In genomic region chr6:31548423-31548873, GRCh38 we compare ENCODE assay signal across 11 cellular contexts. TPM values are rescaled to one million over a fixed set of nuclear protein-coding genes. Genes with fewer than 3 reads are reported as not detected.
A peak's percentile ranks its signal among the peaks of the same experiment; 100 is the strongest.
DNase-seq lines count a peak whose midpoint lies in the region; ATAC-seq, FAIRE-seq and TF ChIP-seq lines count a peak whose summit lies in the region.
"Had no signal": no experiment of that assay in that cellular context is flagged by ENCODE, and none has a peak within 500 bp of the region (broad histone marks: within the 10 kb centered on the region; RNA-seq: fewer than 3 reads in every experiment).

No MANE protein-coding gene starts in this region.

- peaks cover 7% of the 10 kb centered on the region for H3K79me1 ChIP-seq in mesendoderm (ENCODE audit: low read length)

- peak overlapping the region; percentile 78 for H3K56ac ChIP-seq in mesendoderm (ENCODE audit: low read length)

- H2BK15ac ChIP-seq in mesendoderm (replicated peaks; ENCODE audit: low read depth) = no peak overlapping the region

- H3K79me2 ChIP-seq in GM12878 (ENCODE audit: control insufficient read depth, insufficient read depth, low read length) (peaks cover 14% of the 10 kb centered on the region), mesendoderm (ENCODE audit: control insufficient read depth, insufficient read depth, low read length) (no peaks in the 10 kb centered on the region)

- H3K9me3 ChIP-seq in heart right ventricle (no peaks in the 10 kb centered on the region), GM12878 (replicated peaks; ENCODE audit: control insufficient read depth, insufficient read depth, low read length) (no peaks in the 10 kb centered on the region), upper lobe of right lung (no peaks in the 10 kb centered on the region)

- peak overlapping the region in 7 of 10 donors; percentile 40 to 63 (median 57) for H3K4me3 ChIP-seq in heart right ventricle
- H3K4me3 ChIP-seq in GM12878 = peak overlapping the region; percentile 68
- no peak overlapping the region for H3K4me3 ChIP-seq in mesendoderm (ENCODE audit: low read length)
- H3K4me3 ChIP-seq in upper lobe of right lung = peak overlapping the region; percentile 60

- no peak overlapping the region for H3K18ac ChIP-seq in mesendoderm (ENCODE audit: low read length)

- no TSS peak for BruUV-seq in GM12878 (replicated peaks; lab: Mats Ljungman, UMichigan)

- POLR2A ChIA-PET in GM12878 (lab: Charles Lee) = interaction anchor here (0.6 to 8.5 kb wide), 10 partner anchors 8 to 187 kb away, joined by 3 to 164 read pairs (median 6); partner anchors contain the start of genes LST1, LTA, LTB and NCR3

- no peak for ATAC-seq in heart right ventricle
- no peak for ATAC-seq in left cardiac atrium
- no peak for ATAC-seq in GM12878
- no peak for ATAC-seq in upper lobe of right lung
- ATAC-seq: left colon had no signal

- no peak overlapping the region for H2BK5ac ChIP-seq in mesendoderm (ENCODE audit: low read length)

- H3K27ac ChIP-seq in heart right ventricle (peak overlapping the region in 9 of 10 donors; percentile 72 to 95 (median 91)), GM12878 (ENCODE audit: control insufficient read depth, insufficient read depth) (peak overlapping the region; percentile 64; the same call in 1 of the 2 replicates), mesendoderm (ENCODE audit: low read depth, low read length) (no peak overlapping the region), upper lobe of right lung (peak overlapping the region; percentile 89)

- peak overlapping the region; percentile 58; the same call in 1 of the 2 replicates for H3K9ac ChIP-seq in GM12878 (ENCODE audit: control insufficient read depth, insufficient read depth, low read length)
- H3K9ac ChIP-seq in mesendoderm (ENCODE audit: low read length) = peak overlapping the region; percentile 30

- CTCF ChIA-PET in GM12878 (lab: Yijun Ruan, JAX) = interaction anchor here (0.7 to 34.8 kb wide), 11 partner anchors 9 to 190 kb away, joined by 3 to 2098 read pairs (median 4); partner anchors contain the start of genes LST1, LTB, NCR3 and TNF

- SMC1A ChIA-PET in GM12878 (lab: Charles Lee; ENCODE audit: uncharacterized antibody, unreplicated experiment) = interaction anchor here (0.8 to 34.7 kb wide), 9 partner anchors 10 to 283 kb away, joined by 3 to 1989 read pairs (median 4); partner anchors contain the start of genes AIF1, BAG6, LST1 and LTA

- no peak overlapping the region for H2BK120ac ChIP-seq in mesendoderm (ENCODE audit: low read depth, low read length)

- 92 to 94% methylated on average over 3 of the region's 3 CpGs for WGBS in heart right ventricle, 2 donors
- WGBS in GM12878 (ENCODE audit: insufficient coverage, insufficient replicate concordance, low lambda C conversion rate, missing lambda C conversion rate) = 95% methylated on average over 3 of the region's 3 CpGs
- no CpG with 5 or more reads among the region's 3 CpGs for WGBS in mesendoderm (ENCODE audit: extremely low coverage, insufficient coverage, low lambda C conversion rate)

- no peak overlapping the region for H2AFZ ChIP-seq in GM12878 (ENCODE audit: control insufficient read depth, low read depth, low read length)

- intact Hi-C loops in heart right ventricle (cut with DNase I) (loop anchor here in 8 of 10 donors (2.0 to 10.0 kb wide), 8 partner anchors 32 to 406 kb away; partner anchors contain the start of genes LTB (in 4 of the 8), NELFE (in 3 of the 8), SKIC2 (in 3 of the 8) and AIF1 (in 2 of the 8)), left cardiac atrium (cut with DNase I) (loop anchor here in 1 of 2 donors (5.0 kb wide), 1 partner anchor 34 kb away; the partner anchor contains the start of gene LTB), GM12878 (cut with micrococcal nuclease; ENCODE audit: unreplicated experiment) (loop anchor here (10.0 kb wide), 1 partner anchor 356 kb away; the partner anchor contains the start of gene ZBTB12), upper lobe of right lung (cut with DNase I) (loop anchor here (5.0 kb wide), 1 partner anchor 49 kb away; no protein-coding TSS in a partner anchor)

- RAD21 ChIA-PET in GM12878 (lab: Charles Lee; ENCODE audit: unreplicated experiment) = interaction anchor here (0.7 to 16.9 kb wide), 8 partner anchors 11 to 282 kb away, joined by 3 to 668 read pairs (median 18); partner anchors contain the start of genes ABHD16A, LSM2, LST1 and LTB

- no peak overlapping the region for H4K8ac ChIP-seq in mesendoderm (ENCODE audit: low read depth, low read length)

- H3K4ac ChIP-seq in mesendoderm (ENCODE audit: low read depth, low read length) = peak overlapping the region; percentile 4

- TF ChIP-seq RAD21 in GM12878 (IDR thresholded peaks at IDR 0.05; ENCODE audit: insufficient read depth, low read depth, low read length) = no peak

- H4K5ac ChIP-seq in mesendoderm (ENCODE audit: low read length) = no peak overlapping the region

- no peak overlapping the region for H3K23ac ChIP-seq in mesendoderm (ENCODE audit: low read length)

- H3K27me3 ChIP-seq in heart right ventricle (no peaks in the 10 kb centered on the region), GM12878 (replicated peaks in 1 of 2; ENCODE audit: control insufficient read depth in 2 of 2, insufficient read depth in 2 of 2, low read length in 1 of 2) (no peaks in the 10 kb centered on the region), mesendoderm (ENCODE audit: insufficient read depth, low read length, poor library complexity) (no peaks in the 10 kb centered on the region), upper lobe of right lung (no peaks in the 10 kb centered on the region)

- H3K36me3 ChIP-seq in heart right ventricle = peaks cover 0 to 45% (median 15%) of the 10 kb centered on the region in 9 donors
- H3K36me3 ChIP-seq in GM12878 (ENCODE audit: control insufficient read depth in 2 of 2, insufficient read depth in 2 of 2, low read length in 1 of 2) = no peaks in the 10 kb centered on the region; a peak in 1 of 4 replicates
- H3K36me3 ChIP-seq in mesendoderm (ENCODE audit: control insufficient read depth, insufficient read depth, low read length) = no peaks in the 10 kb centered on the region
- H3K36me3 ChIP-seq in upper lobe of right lung = peaks cover 30% of the 10 kb centered on the region

- TF ChIP-seq CTCF in heart right ventricle (IDR thresholded peaks at IDR 0.05) (no peak), GM12878 (IDR thresholded peaks at IDR 0.05 in 2 of 3, conservative IDR thresholded peaks at IDR 0.05 in 1 of 3; ENCODE audit: control insufficient read depth in 2 of 3, extremely low read depth in 1 of 3, insufficient read depth in 1 of 3, low read depth in 3 of 3, low read length in 3 of 3) (no peak), upper lobe of right lung (IDR thresholded peaks at IDR 0.05) (no peak)

- no peak for TF ChIP-seq EP300 in GM12878 (IDR thresholded peaks at IDR 0.05; ENCODE audit: borderline replicate concordance in 1 of 2, control insufficient read depth in 1 of 2, low read depth in 2 of 2, low read length in 2 of 2)

- peaks cover 6 to 41% (median 15%) of the 10 kb centered on the region in 9 donors for H3K4me1 ChIP-seq in heart right ventricle
- H3K4me1 ChIP-seq in GM12878 (ENCODE audit: control insufficient read depth, insufficient read depth, low read length) = peaks cover 23% of the 10 kb centered on the region; the same call in 1 of the 2 replicates
- no peaks in the 10 kb centered on the region for H3K4me1 ChIP-seq in mesendoderm (ENCODE audit: control insufficient read depth, low read depth, low read length)
- H3K4me1 ChIP-seq in upper lobe of right lung = peaks cover 11% of the 10 kb centered on the region

- in situ Hi-C loops in GM12878 (cut with MboI) = loop anchor here (5.0 to 10.0 kb wide), 2 partner anchors 49 to 286 kb away; no protein-coding TSS in a partner anchor

- H3K4me2 ChIP-seq in GM12878 (ENCODE audit: control insufficient read depth, insufficient read depth) (peak overlapping the region; percentile 70), mesendoderm (ENCODE audit: low read length) (no peak overlapping the region)

- no peak for TF ChIP-seq POLR2A in GM12878 (IDR thresholded peaks at IDR 0.05; ENCODE audit: low read depth, low read length)

- FAIRE-seq in GM12878 (lab: Jason Lieb, UNC) = no peak
- FAIRE-seq: TTC549 had no signal

- no peak overlapping the region for H2AK5ac ChIP-seq in mesendoderm (ENCODE audit: low read length)

- no peak for DNase-seq in heart right ventricle
- no peak for DNase-seq in left cardiac atrium
- no peak for DNase-seq in GM12878 (ENCODE audit: low read depth, low spot score)
- no peak for DNase-seq in mesendoderm
- DNase-seq in upper lobe of right lung = no peak
- DNase-seq in RKO (ENCODE audit: low spot score) = no peak
- no peak for DNase-seq in CD1c-positive myeloid dendritic cell (ENCODE audit: extremely low spot score)
- DNase-seq in NCI-H1048 (lab: John Stamatoyannopoulos, UW) = no peak
- DNase-seq: EL, left colon had no signal

- H4K20me1 ChIP-seq in GM12878 (ENCODE audit: control insufficient read depth, insufficient read depth) = no peaks in the 10 kb centered on the region

RNA-seq across cellular contexts. Expression of gene NFKBIL1, which starts 1.0 kb away (rescaled TPM):
- 10 to 100 TPM in 9 of 10 donors, 1 to 10 TPM in 1; 9.7 to 15.8 (median 11.7) TPM for total RNA-seq in heart right ventricle
- 10 to 100 TPM; 18.5 to 22.2 TPM for polyA plus RNA-seq in heart right ventricle
- 10 to 100 TPM; 12.9 to 14.8 TPM for total RNA-seq in left cardiac atrium
- 15.8 and 17.1 TPM in 2 replicates for total RNA-seq in GM12878 (2013; cell fraction: nucleolus; rRNA removed)
- 11.2 and 14.1 TPM in 2 replicates for total RNA-seq in GM12878 (2014; rRNA removed)
- 5.3 and 5.4 TPM in 2 replicates for total RNA-seq in GM12878 (2014; rRNA removed; fragmentation: Illumina TruSeq; extraction: Trizol)
- total RNA-seq in GM12878 (2021) = 11.9 and 12.0 TPM in 2 replicates
- 3.5 TPM for polyA plus RNA-seq in GM12878 (2011; ENCODE audit: low read depth)
- polyA plus RNA-seq in GM12878 (2011; rRNA removed) = 3.1 and 5.9 TPM in 2 replicates
- 9.2 and 15.5 TPM in 2 replicates for polyA plus RNA-seq in GM12878 (2011; cell fraction: cytosol; rRNA removed)
- polyA plus RNA-seq in GM12878 (2011; cell fraction: nucleus; rRNA removed) = 17.1 and 26.5 TPM in 2 replicates
- 15.7 and 19.0 TPM in 2 replicates for polyA plus RNA-seq in GM12878 (2012)
- polyA plus RNA-seq in GM12878 (2014; fragmentation: Illumina TruSeq; extraction: Trizol) = 0.65 and 1.5 TPM in 2 replicates
- under 1 TPM; 0.19 to 0.64 TPM for polyA plus RNA-seq in GM12878 (2014; fragmentation: Nextera tagmentation; extraction: Ambion mirVana)
- 13.9 and 15.1 TPM in 2 replicates for polyA plus RNA-seq in GM12878 (2014; rRNA removed)
- 10 to 100 TPM in 1 of 2 experiments, 1 to 10 TPM in 1; 8.2 to 11.1 TPM for polyA plus RNA-seq in GM12878 (2016; fragmentation: Nextera tagmentation; extraction: Ambion mirVana)
- polyA minus RNA-seq in GM12878 (2011; rRNA and poly(A)+ RNA removed) = 2.8 and 7.6 TPM in 2 replicates
- polyA minus RNA-seq in GM12878 (2011; cell fraction: cytosol; rRNA and poly(A)+ RNA removed) = 3.7 and 6.3 TPM in 2 replicates
- polyA minus RNA-seq in GM12878 (2011; cell fraction: nucleus; rRNA and poly(A)+ RNA removed) = 4.5 and 11.0 TPM in 2 replicates
- polyA plus RNA-seq in mesendoderm (2013, experiment 1 of 2) = 8.4 TPM
- 9.6 TPM for polyA plus RNA-seq in mesendoderm (2013, experiment 2 of 2)
- total RNA-seq in upper lobe of right lung = 22.6 TPM

RNA-seq across cellular contexts. Expression of gene ATP6V1G2, which starts 2.0 kb away (rescaled TPM):
- total RNA-seq in heart right ventricle = 1 to 10 TPM in 9 of 10 donors, under 1 TPM in 1; 0.97 to 2.2 (median 2.0) TPM
- polyA plus RNA-seq in heart right ventricle = 1 to 10 TPM in 1 of 2 donors, under 1 TPM in 1; 0.88 to 2.5 TPM
- total RNA-seq in left cardiac atrium = 1 to 10 TPM; 1.9 to 2.7 TPM
- 3.5 and 6.3 TPM in 2 replicates for total RNA-seq in GM12878 (2013; cell fraction: nucleolus; rRNA removed)
- total RNA-seq in GM12878 (2014; rRNA removed) = 2.2 and 2.5 TPM in 2 replicates
- 2.7 and 2.9 TPM in 2 replicates for total RNA-seq in GM12878 (2014; rRNA removed; fragmentation: Illumina TruSeq; extraction: Trizol)
- 2.5 and 3.5 TPM in 2 replicates for total RNA-seq in GM12878 (2021)
- polyA plus RNA-seq in GM12878 (2011; ENCODE audit: low read depth) = 2.1 TPM
- 8.9 and 11.1 TPM in 2 replicates for polyA plus RNA-seq in GM12878 (2011; rRNA removed)
- polyA plus RNA-seq in GM12878 (2011; cell fraction: cytosol; rRNA removed) = 4.8 and 5.9 TPM in 2 replicates
- 12.0 and 12.5 TPM in 2 replicates for polyA plus RNA-seq in GM12878 (2011; cell fraction: nucleus; rRNA removed)
- polyA plus RNA-seq in GM12878 (2012) = 2.4 and 3.1 TPM in 2 replicates
- polyA plus RNA-seq in GM12878 (2014; fragmentation: Illumina TruSeq; extraction: Trizol) = 4.3 and 4.9 TPM in 2 replicates
- under 1 TPM; 0.45 to 0.58 TPM for polyA plus RNA-seq in GM12878 (2014; fragmentation: Nextera tagmentation; extraction: Ambion mirVana)
- polyA plus RNA-seq in GM12878 (2014; rRNA removed) = 2.6 and 3.5 TPM in 2 replicates
- 1 to 10 TPM; 2.8 to 3.1 TPM for polyA plus RNA-seq in GM12878 (2016; fragmentation: Nextera tagmentation; extraction: Ambion mirVana)
- 1.7 and 2.7 TPM in 2 replicates for polyA minus RNA-seq in GM12878 (2011; rRNA and poly(A)+ RNA removed)
- 0.94 TPM in 1 of 2 replicates, not detected in the other for polyA minus RNA-seq in GM12878 (2011; cell fraction: cytosol; rRNA and poly(A)+ RNA removed)
- 1.8 and 2.3 TPM in 2 replicates for polyA minus RNA-seq in GM12878 (2011; cell fraction: nucleus; rRNA and poly(A)+ RNA removed)
- 1.2 TPM for polyA plus RNA-seq in mesendoderm (2013, experiment 1 of 2)
- polyA plus RNA-seq in mesendoderm (2013, experiment 2 of 2) = 1.3 TPM
- 0.75 TPM for total RNA-seq in upper lobe of right lung

RNA-seq across cellular contexts. Expression of gene DDX39B, which starts 6.6 kb away (rescaled TPM):
- total RNA-seq in heart right ventricle (100 to 1,000 TPM; 154 to 193 (median 172) TPM), left cardiac atrium (100 to 1,000 TPM; 188 to 224 TPM), GM12878 (2014; rRNA removed) (542 and 564 TPM in 2 replicates), GM12878 (2014; rRNA removed; fragmentation: Illumina TruSeq; extraction: Trizol) (316 and 317 TPM in 2 replicates), GM12878 (2021) (337 and 345 TPM in 2 replicates), upper lobe of right lung (241 TPM)
- polyA plus RNA-seq in heart right ventricle (100 to 1,000 TPM; 160 to 422 TPM), GM12878 (2011; rRNA removed) (399 and 625 TPM in 2 replicates), GM12878 (2014; fragmentation: Illumina TruSeq; extraction: Trizol) (379 and 384 TPM in 2 replicates), GM12878 (2014; fragmentation: Nextera tagmentation; extraction: Ambion mirVana) (100 to 1,000 TPM; 271 to 277 TPM), GM12878 (2014; rRNA removed) (661 and 728 TPM in 2 replicates), GM12878 (2016; fragmentation: Nextera tagmentation; extraction: Ambion mirVana) (100 to 1,000 TPM; 275 to 296 TPM)
- total RNA-seq in GM12878 (2013; cell fraction: nucleolus; rRNA removed) = 503 and 551 TPM in 2 replicates
- polyA plus RNA-seq in GM12878 (2011; ENCODE audit: low read depth) = 166 TPM
- polyA plus RNA-seq in GM12878 (2011; cell fraction: cytosol; rRNA removed) = 854 and 1,032 TPM in 2 replicates
- polyA plus RNA-seq in GM12878 (2011; cell fraction: nucleus; rRNA removed) = 1,451 and 1,606 TPM in 2 replicates
- polyA plus RNA-seq in GM12878 (2012) = 337 and 387 TPM in 2 replicates
- polyA minus RNA-seq in GM12878 (2011; rRNA and poly(A)+ RNA removed) = 683 and 1,173 TPM in 2 replicates
- polyA minus RNA-seq in GM12878 (2011; cell fraction: cytosol; rRNA and poly(A)+ RNA removed) = 192 and 243 TPM in 2 replicates
- polyA minus RNA-seq in GM12878 (2011; cell fraction: nucleus; rRNA and poly(A)+ RNA removed) = 336 and 534 TPM in 2 replicates
- polyA plus RNA-seq in mesendoderm (2013, experiment 1 of 2) = 405 TPM
- 409 TPM for polyA plus RNA-seq in mesendoderm (2013, experiment 2 of 2)

RNA-seq across cellular contexts. Expression of gene MCCD1, which starts 19.7 kb away (rescaled TPM):
- total RNA-seq in heart right ventricle (not detected), left cardiac atrium (not detected), GM12878 (2014; rRNA removed) (not detected in 2 replicates), GM12878 (2014; rRNA removed; fragmentation: Illumina TruSeq; extraction: Trizol) (not detected in 2 replicates), GM12878 (2021) (not detected in 2 replicates), upper lobe of right lung (not detected)
- polyA plus RNA-seq in heart right ventricle (not detected), GM12878 (2011; rRNA removed) (not detected in 2 replicates), GM12878 (2014; fragmentation: Illumina TruSeq; extraction: Trizol) (not detected in 2 replicates), GM12878 (2014; fragmentation: Nextera tagmentation; extraction: Ambion mirVana) (not detected), GM12878 (2014; rRNA removed) (not detected in 2 replicates), GM12878 (2016; fragmentation: Nextera tagmentation; extraction: Ambion mirVana) (not detected)
- not detected in 2 replicates for total RNA-seq in GM12878 (2013; cell fraction: nucleolus; rRNA removed)
- not detected for polyA plus RNA-seq in GM12878 (2011; ENCODE audit: low read depth)
- polyA plus RNA-seq in GM12878 (2011; cell fraction: cytosol; rRNA removed) = not detected in 2 replicates
- not detected in 2 replicates for polyA plus RNA-seq in GM12878 (2011; cell fraction: nucleus; rRNA removed)
- polyA plus RNA-seq in GM12878 (2012) = 0.18 TPM in 1 of 2 replicates, not detected in the other
- polyA minus RNA-seq in GM12878 (2011; rRNA and poly(A)+ RNA removed) = not detected in 2 replicates
- polyA minus RNA-seq in GM12878 (2011; cell fraction: cytosol; rRNA and poly(A)+ RNA removed) = not detected in 2 replicates
- not detected in 2 replicates for polyA minus RNA-seq in GM12878 (2011; cell fraction: nucleus; rRNA and poly(A)+ RNA removed)
- not detected for polyA plus RNA-seq in mesendoderm (2013, experiment 1 of 2)
- not detected for polyA plus RNA-seq in mesendoderm (2013, experiment 2 of 2)
- total RNA-seq: left colon had no signal

RNA-seq across cellular contexts. Expression of gene LTA, which starts 23.6 kb away (rescaled TPM):
- under 1 TPM in 2 of 10 donors, not detected in 8; 0.15 to 0.86 TPM for total RNA-seq in heart right ventricle
- polyA plus RNA-seq in heart right ventricle = under 1 TPM; 0.06 to 0.44 TPM
- total RNA-seq in left cardiac atrium = not detected
- total RNA-seq in GM12878 (2013; cell fraction: nucleolus; rRNA removed) = 9.0 and 10.2 TPM in 2 replicates
- total RNA-seq in GM12878 (2014; rRNA removed) = 50.0 and 50.2 TPM in 2 replicates
- total RNA-seq in GM12878 (2014; rRNA removed; fragmentation: Illumina TruSeq; extraction: Trizol) = 35.8 and 36.4 TPM in 2 replicates
- total RNA-seq in GM12878 (2021) = 69.8 and 72.5 TPM in 2 replicates
- 45.5 TPM for polyA plus RNA-seq in GM12878 (2011; ENCODE audit: low read depth)
- polyA plus RNA-seq in GM12878 (2011; rRNA removed) = 10.6 and 27.5 TPM in 2 replicates
- polyA plus RNA-seq in GM12878 (2011; cell fraction: cytosol; rRNA removed) = 30.5 and 33.8 TPM in 2 replicates
- polyA plus RNA-seq in GM12878 (2011; cell fraction: nucleus; rRNA removed) = 26.1 and 29.1 TPM in 2 replicates
- 70.4 and 102 TPM in 2 replicates for polyA plus RNA-seq in GM12878 (2012)
- polyA plus RNA-seq in GM12878 (2014; fragmentation: Illumina TruSeq; extraction: Trizol) = 84.7 and 94.0 TPM in 2 replicates
- 100 to 1,000 TPM in 1 of 2 experiments, 10 to 100 TPM in 1; 87.8 to 100 TPM for polyA plus RNA-seq in GM12878 (2014; fragmentation: Nextera tagmentation; extraction: Ambion mirVana)
- polyA plus RNA-seq in GM12878 (2014; rRNA removed) = 40.8 and 46.9 TPM in 2 replicates
- 10 to 100 TPM; 80.3 to 88.3 TPM for polyA plus RNA-seq in GM12878 (2016; fragmentation: Nextera tagmentation; extraction: Ambion mirVana)
- polyA minus RNA-seq in GM12878 (2011; rRNA and poly(A)+ RNA removed) = 17.0 and 17.4 TPM in 2 replicates
- 19.0 and 20.9 TPM in 2 replicates for polyA minus RNA-seq in GM12878 (2011; cell fraction: cytosol; rRNA and poly(A)+ RNA removed)
- polyA minus RNA-seq in GM12878 (2011; cell fraction: nucleus; rRNA and poly(A)+ RNA removed) = 4.0 and 4.9 TPM in 2 replicates
- 0.03 TPM for polyA plus RNA-seq in mesendoderm (2013, experiment 1 of 2)
- not detected for polyA plus RNA-seq in mesendoderm (2013, experiment 2 of 2)
- total RNA-seq in upper lobe of right lung = 0.46 TPM
